ENCODE assay signal across 12 cellular contexts in genomic region chr17:19752216-19753048, GRCh38. TPM values are rescaled to one million over a fixed set of nuclear protein-coding genes. Genes with fewer than 3 reads are reported as not detected.
A peak's percentile ranks its signal among the peaks of the same experiment; 100 is the strongest.
DNase-seq lines count a peak whose midpoint lies in the region; ATAC-seq and TF ChIP-seq lines count a peak whose summit lies in the region.
"Had no signal": no experiment of that assay in that cellular context is flagged by ENCODE, and none has a peak within 500 bp of the region (broad histone marks: within the 10 kb centered on the region; RNA-seq: fewer than 3 reads in every experiment).

No MANE protein-coding gene starts in this region.

- CTCF ChIA-PET in CD8-positive, alpha-beta T cell (lab: Charles Lee): interaction anchor here (1.4 to 4.4 kb wide), 6 partner anchors 7 to 104 kb away, joined by 3 to 16 read pairs (median 6); partner anchors contain the start of gene ALDH3A2

- ATAC-seq in left ventricle myocardium superior: no peak
- ATAC-seq in HG03135 (IDR thresholded peaks at IDR 0.05; ENCODE audit: unreplicated experiment): no peak
- ATAC-seq in GM19463 (IDR thresholded peaks at IDR 0.05; ENCODE audit: unreplicated experiment): no peak
- ATAC-seq in CD8-positive, alpha-beta T cell: no peak
- ATAC-seq: activated CD4-positive, CD25-positive, alpha-beta regulatory T cell treated with anti-CD3 and anti-CD28 coated beads, Interleukin-2, amount 50 U/mL, for 24 hours had no signal

- TF ChIP-seq CTCF in left ventricle myocardium inferior (IDR thresholded peaks at IDR 0.05; ENCODE audit: borderline replicate concordance): no peak
- no peak for TF ChIP-seq CTCF in endodermal cell (conservative IDR thresholded peaks at IDR 0.05)
- TF ChIP-seq CTCF in CD8-positive, alpha-beta T cell (IDR thresholded peaks at IDR 0.05): no peak

- peaks cover 7% of the 10 kb centered on the region for H3K4me1 Mint-ChIP-seq in endodermal cell
- no peaks in the 10 kb centered on the region for H3K4me1 Mint-ChIP-seq in CD8-positive, alpha-beta T cell (ENCODE audit: low read depth)

- H3K27ac ChIP-seq in left ventricle myocardium inferior (replicated peaks) (peak overlapping the region; percentile 66), endodermal cell (ENCODE audit: low read depth, low read length) (no peak overlapping the region)
- no peak overlapping the region for H3K27ac ChIP-seq in CD8-positive, alpha-beta T cell (ENCODE audit: low read depth, low read length)

- H3K4me1 ChIP-seq in left ventricle myocardium inferior (peaks cover 10% of the 10 kb centered on the region), endodermal cell (ENCODE audit: control insufficient read depth, insufficient read depth, low read length) (no peaks in the 10 kb centered on the region)
- H3K4me1 ChIP-seq in CD8-positive, alpha-beta T cell (ENCODE audit: insufficient read depth, low read length): no peaks in the 10 kb centered on the region

- DNase-seq in left ventricle myocardium inferior: no peak
- DNase-seq in left ventricle myocardium superior: no peak
- no peak for DNase-seq in endodermal cell
- peak; percentile 26 for DNase-seq in pons (ENCODE audit: low spot score)
- DNase-seq in T-helper 9 cell: no peak
- DNase-seq in CD8-positive, alpha-beta T cell: no peak

- no peak overlapping the region for H3K9ac ChIP-seq in endodermal cell (ENCODE audit: extremely low read depth, low read length, poor library complexity, severe bottlenecking)

- H3K4me3 Mint-ChIP-seq in endodermal cell: no peak overlapping the region
- no peak overlapping the region for H3K4me3 Mint-ChIP-seq in CD8-positive, alpha-beta T cell

- H3K36me3 Mint-ChIP-seq in endodermal cell (ENCODE audit: low read depth): no peaks in the 10 kb centered on the region
- no peaks in the 10 kb centered on the region for H3K36me3 Mint-ChIP-seq in CD8-positive, alpha-beta T cell

- 91 to 92% methylated on average over 14 to 15 of the region's 15 CpGs for WGBS in endodermal cell (ENCODE audit: insufficient coverage in 1 of 2, insufficient read length in 1 of 2), 2 experiments

- peak overlapping the region; percentile 13 for H3K27ac Mint-ChIP-seq in endodermal cell
- no peak overlapping the region for H3K27ac Mint-ChIP-seq in CD8-positive, alpha-beta T cell

- intact Hi-C loops in left ventricle myocardium inferior (cut with micrococcal nuclease): no loop called here
- intact Hi-C loops in left ventricle myocardium superior (cut with micrococcal nuclease): no loop called here
- intact Hi-C loops in CD8-positive, alpha-beta T cell (cut with DNase I, micrococcal nuclease): no loop called here

- POLR2A ChIA-PET in CD8-positive, alpha-beta T cell (lab: Charles Lee): no interaction called here

- H3K4me3 ChIP-seq in left ventricle myocardium inferior: no peak overlapping the region
- no peak overlapping the region for H3K4me3 ChIP-seq in endodermal cell (ENCODE audit: low read length)
- no peak overlapping the region for H3K4me3 ChIP-seq in CD8-positive, alpha-beta T cell (ENCODE audit: low read depth, low read length)
- H3K4me3 ChIP-seq: right lobe of liver had no signal

- H3K9me3 ChIP-seq in left ventricle myocardium inferior (replicated peaks) (no peaks in the 10 kb centered on the region), endodermal cell (ENCODE audit: control insufficient read depth, low read length) (no peaks in the 10 kb centered on the region)
- no peaks in the 10 kb centered on the region for H3K9me3 ChIP-seq in CD8-positive, alpha-beta T cell (ENCODE audit: low read length)
- H3K9me3 ChIP-seq: right lobe of liver had no signal

- no peaks in the 10 kb centered on the region for H3K9me3 Mint-ChIP-seq in endodermal cell
- H3K9me3 Mint-ChIP-seq in CD8-positive, alpha-beta T cell: no peaks in the 10 kb centered on the region

- peaks cover 4% of the 10 kb centered on the region for H3K27me3 Mint-ChIP-seq in endodermal cell (ENCODE audit: insufficient read depth)
- H3K27me3 Mint-ChIP-seq in CD8-positive, alpha-beta T cell (ENCODE audit: low read depth): peaks cover 25% of the 10 kb centered on the region

- H3K36me3 ChIP-seq in left ventricle myocardium inferior (no peaks in the 10 kb centered on the region), endodermal cell (ENCODE audit: control insufficient read depth, insufficient read depth, low read length) (no peaks in the 10 kb centered on the region)
- H3K36me3 ChIP-seq in CD8-positive, alpha-beta T cell (ENCODE audit: insufficient read depth, low read length): no peaks in the 10 kb centered on the region
- H3K36me3 ChIP-seq: right lobe of liver had no signal

- H3K27me3 ChIP-seq in left ventricle myocardium inferior (ENCODE audit: low read depth): peaks cover 14% of the 10 kb centered on the region
- H3K27me3 ChIP-seq in endodermal cell (ENCODE audit: control insufficient read depth, insufficient read depth, low read length, poor library complexity, severe bottlenecking): no peaks in the 10 kb centered on the region
- H3K27me3 ChIP-seq in CD8-positive, alpha-beta T cell (ENCODE audit: insufficient read depth, low read length): no peaks in the 10 kb centered on the region
- H3K27me3 ChIP-seq: right lobe of liver had no signal

RNA-seq across cellular contexts. Expression of gene ALDH3A1, which starts 4.3 kb away (rescaled TPM):
- total RNA-seq in left ventricle myocardium inferior (not detected), left ventricle myocardium superior (not detected), endodermal cell (under 1 TPM; 0.42 to 0.44 TPM)
- polyA plus RNA-seq in endodermal cell (2013, experiment 1 of 2): 0.14 TPM
- 0.79 TPM for polyA plus RNA-seq in endodermal cell (2013, experiment 2 of 2)
- total RNA-seq in CD8-positive, alpha-beta T cell: not detected
- total RNA-seq: LHCN-M2, mononuclear cell had no signal

RNA-seq across cellular contexts. Expression of gene SLC47A2, which starts 36.0 kb away (rescaled TPM):
- total RNA-seq in left ventricle myocardium inferior (not detected), left ventricle myocardium superior (not detected), endodermal cell (not detected)
- not detected for polyA plus RNA-seq in endodermal cell (2013, experiment 1 of 2)
- polyA plus RNA-seq in endodermal cell (2013, experiment 2 of 2): not detected
- not detected for total RNA-seq in CD8-positive, alpha-beta T cell
- total RNA-seq: LHCN-M2, mononuclear cell, right lobe of liver had no signal
